ENCODE assay signal across 14 cellular contexts in the genomic region with DNA sequence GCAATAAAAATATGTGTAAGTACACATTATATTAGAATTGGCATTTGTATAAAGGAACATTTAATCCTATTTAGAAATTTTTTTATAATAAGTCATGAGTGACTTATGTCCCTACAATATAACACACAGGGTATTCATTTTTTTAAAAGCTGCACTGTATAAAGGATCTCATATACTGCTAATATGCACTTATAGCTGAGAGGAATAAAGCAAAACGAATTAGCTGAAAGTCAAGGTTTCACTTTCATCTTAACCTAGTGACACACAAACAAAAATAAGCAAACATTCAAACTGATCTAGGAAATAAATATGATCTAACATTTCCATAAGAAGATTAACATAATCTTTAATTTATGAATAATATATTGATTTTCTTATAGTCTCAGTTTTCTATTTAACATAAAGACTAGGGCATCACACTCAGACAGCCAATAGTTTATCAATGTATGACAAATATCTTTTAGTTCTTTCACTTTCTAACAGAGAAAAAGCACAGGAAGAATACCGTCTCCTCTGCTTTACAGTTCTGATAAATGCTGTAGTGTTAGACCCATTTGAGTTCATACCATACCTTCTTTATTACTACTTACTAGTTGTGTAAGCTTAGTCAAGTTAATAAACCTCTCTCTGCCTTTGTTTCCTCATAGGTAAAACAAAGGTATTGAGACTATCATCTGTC. TPM values are rescaled to one million over a fixed set of nuclear protein-coding genes. Genes with fewer than 3 reads are reported as not detected.
DNase-seq lines count a peak whose midpoint lies in the region; ATAC-seq lines count a peak whose summit lies in the region.
"Had no signal": no experiment of that assay in that cellular context is flagged by ENCODE, and none has a peak within 500 bp of the region (broad histone marks: within the 10 kb centered on the region; RNA-seq: fewer than 3 reads in every experiment).

No MANE protein-coding gene starts in this region.

- peaks cover 2% of the 10 kb centered on the region for H3K9me3 Mint-ChIP-seq in activated CD4-positive, alpha-beta memory T cell treated with anti-CD3 and anti-CD28 coated beads, Interleukin-2, amount 10 ng/mL, durations not matched to agents 7 days and 5 days
- H3K9me3 Mint-ChIP-seq in activated CD4-positive, alpha-beta memory T cell treated with anti-CD3 and anti-CD28 coated beads for 36 hours = peaks cover 4% of the 10 kb centered on the region
- no peaks in the 10 kb centered on the region for H3K9me3 Mint-ChIP-seq in natural killer cell treated with Interleukin-12 subunit alpha and Interleukin-12 subunit beta and Interleukin-15 and Interleukin-18, amount 100 ng/mL, for 72 hours

- DNase-seq in activated CD4-positive, alpha-beta memory T cell treated with anti-CD3 and anti-CD28 coated beads, Interleukin-2, amount 10 ng/mL, durations not matched to agents 7 days and 5 days = no peak
- no peak for DNase-seq in activated CD4-positive, alpha-beta memory T cell treated with anti-CD3 and anti-CD28 coated beads for 36 hours
- no peak for DNase-seq in natural killer cell treated with Interleukin-12 subunit alpha and Interleukin-12 subunit beta and Interleukin-15 and Interleukin-18, amount 100 ng/mL, for 72 hours (ENCODE audit: low spot score)
- DNase-seq in effector CD4-positive, alpha-beta T cell = no peak
- DNase-seq in GM19240 (ENCODE audit: insufficient read length, low spot score) = no peak
- no peak for DNase-seq in HAP-1 (ENCODE audit: low spot score in 2 of 2)
- DNase-seq: cerebellar nuclear complex, NCI-H2227 treated with DMSO at 0.1 percent for 48 hours, Peyer's patch, upper lobe of right lung had no signal

- peaks cover 16% of the 10 kb centered on the region for H3K4me1 Mint-ChIP-seq in activated CD4-positive, alpha-beta memory T cell treated with anti-CD3 and anti-CD28 coated beads, Interleukin-2, amount 10 ng/mL, durations not matched to agents 7 days and 5 days
- peaks cover 7% of the 10 kb centered on the region for H3K4me1 Mint-ChIP-seq in activated CD4-positive, alpha-beta memory T cell treated with anti-CD3 and anti-CD28 coated beads for 36 hours (ENCODE audit: low read depth)
- H3K4me1 Mint-ChIP-seq in natural killer cell treated with Interleukin-12 subunit alpha and Interleukin-12 subunit beta and Interleukin-15 and Interleukin-18, amount 100 ng/mL, for 72 hours (ENCODE audit: low read depth in 2 of 2) = peaks cover 10% of the 10 kb centered on the region in 2 donors

- H3K27me3 Mint-ChIP-seq in activated CD4-positive, alpha-beta memory T cell treated with anti-CD3 and anti-CD28 coated beads, Interleukin-2, amount 10 ng/mL, durations not matched to agents 7 days and 5 days = no peaks in the 10 kb centered on the region
- H3K27me3 Mint-ChIP-seq in activated CD4-positive, alpha-beta memory T cell treated with anti-CD3 and anti-CD28 coated beads for 36 hours = no peaks in the 10 kb centered on the region
- no peaks in the 10 kb centered on the region for H3K27me3 Mint-ChIP-seq in natural killer cell treated with Interleukin-12 subunit alpha and Interleukin-12 subunit beta and Interleukin-15 and Interleukin-18, amount 100 ng/mL, for 72 hours

- CTCF ChIA-PET in activated CD4-positive, alpha-beta memory T cell treated with anti-CD3 and anti-CD28 coated beads, Interleukin-2, amount 10 ng/mL, durations not matched to agents 7 days and 5 days (lab: Charles Lee) = interaction anchor here (1.2 kb wide), 1 partner anchor 632 kb away, joined by 6 read pairs; no protein-coding TSS in a partner anchor
- CTCF ChIA-PET in activated CD4-positive, alpha-beta memory T cell treated with anti-CD3 and anti-CD28 coated beads for 36 hours (lab: Charles Lee) = no interaction called here

- peak overlapping the region; percentile 50 for H3K4me3 Mint-ChIP-seq in activated CD4-positive, alpha-beta memory T cell treated with anti-CD3 and anti-CD28 coated beads, Interleukin-2, amount 10 ng/mL, durations not matched to agents 7 days and 5 days
- H3K4me3 Mint-ChIP-seq in activated CD4-positive, alpha-beta memory T cell treated with anti-CD3 and anti-CD28 coated beads for 36 hours = no peak overlapping the region
- peak overlapping the region; percentile 58 for H3K4me3 Mint-ChIP-seq in natural killer cell treated with Interleukin-12 subunit alpha and Interleukin-12 subunit beta and Interleukin-15 and Interleukin-18, amount 100 ng/mL, for 72 hours

- H3K36me3 ChIP-seq in HAP-1 (replicated peaks) = no peaks in the 10 kb centered on the region
- H3K36me3 ChIP-seq: Peyer's patch, upper lobe of right lung had no signal

- H3K27me3 ChIP-seq in HAP-1 (ENCODE audit: low read depth) = no peaks in the 10 kb centered on the region
- H3K27me3 ChIP-seq: Peyer's patch, upper lobe of right lung had no signal

- H3K9me3 ChIP-seq in HAP-1 = no peaks in the 10 kb centered on the region
- H3K9me3 ChIP-seq: Peyer's patch, upper lobe of right lung had no signal

- intact Hi-C loops in activated CD4-positive, alpha-beta memory T cell treated with anti-CD3 and anti-CD28 coated beads for 36 hours (cut with micrococcal nuclease) = no loop called here

- H3K27ac Mint-ChIP-seq in activated CD4-positive, alpha-beta memory T cell treated with anti-CD3 and anti-CD28 coated beads, Interleukin-2, amount 10 ng/mL, durations not matched to agents 7 days and 5 days = peak overlapping the region; percentile 2
- H3K27ac Mint-ChIP-seq in activated CD4-positive, alpha-beta memory T cell treated with anti-CD3 and anti-CD28 coated beads for 36 hours = no peak overlapping the region
- no peak overlapping the region for H3K27ac Mint-ChIP-seq in natural killer cell treated with Interleukin-12 subunit alpha and Interleukin-12 subunit beta and Interleukin-15 and Interleukin-18, amount 100 ng/mL, for 72 hours
- H3K27ac Mint-ChIP-seq: activated naive CD4-positive, alpha-beta T cell treated with anti-CD3 and anti-CD28 coated beads, Interleukin-2, amount 50 U/mL, for 72 hours had no signal

- in situ Hi-C loops in HAP-1 (cut with MboI; ENCODE audit: low sequenced_read_pairs) = no loop called here

- ATAC-seq in GM21528 (IDR thresholded peaks at IDR 0.05; ENCODE audit: low FRiP score, unreplicated experiment) (peak; percentile 74), HG03432 (IDR thresholded peaks at IDR 0.05; ENCODE audit: unreplicated experiment) (peak; percentile 76)
- ATAC-seq in natural killer cell treated with Interleukin-12 subunit alpha and Interleukin-12 subunit beta and Interleukin-15 and Interleukin-18, amount 100 ng/mL, for 72 hours = no peak
- ATAC-seq: activated naive CD4-positive, alpha-beta T cell treated with anti-CD3 and anti-CD28 coated beads, Interleukin-2, amount 50 U/mL, for 72 hours; upper lobe of right lung had no signal

- POLR2A ChIA-PET in activated CD4-positive, alpha-beta memory T cell treated with anti-CD3 and anti-CD28 coated beads, Interleukin-2, amount 10 ng/mL, durations not matched to agents 7 days and 5 days (lab: Charles Lee) = interaction anchor here (1.6 kb wide), 1 partner anchor 43 kb away, joined by 5 read pairs; a partner anchor contains a TSS
- POLR2A ChIA-PET in activated CD4-positive, alpha-beta memory T cell treated with anti-CD3 and anti-CD28 coated beads for 36 hours (lab: Charles Lee) = no interaction called here

- no peaks in the 10 kb centered on the region for H3K4me1 ChIP-seq in HAP-1
- H3K4me1 ChIP-seq: Peyer's patch, upper lobe of right lung had no signal

- H3K4me3 ChIP-seq in HAP-1 = no peak overlapping the region
- H3K4me3 ChIP-seq: upper lobe of right lung had no signal

- H3K36me3 Mint-ChIP-seq in activated CD4-positive, alpha-beta memory T cell treated with anti-CD3 and anti-CD28 coated beads, Interleukin-2, amount 10 ng/mL, durations not matched to agents 7 days and 5 days (ENCODE audit: low read depth) = no peaks in the 10 kb centered on the region
- no peaks in the 10 kb centered on the region for H3K36me3 Mint-ChIP-seq in activated CD4-positive, alpha-beta memory T cell treated with anti-CD3 and anti-CD28 coated beads for 36 hours
- no peaks in the 10 kb centered on the region for H3K36me3 Mint-ChIP-seq in natural killer cell treated with Interleukin-12 subunit alpha and Interleukin-12 subunit beta and Interleukin-15 and Interleukin-18, amount 100 ng/mL, for 72 hours

RNA-seq across cellular contexts. Expression of a gene that starts 42.9 kb away (rescaled TPM):
- total RNA-seq in activated CD4-positive, alpha-beta memory T cell treated with anti-CD3 and anti-CD28 coated beads, Interleukin-2, amount 10 ng/mL, durations not matched to agents 7 days and 5 days = not detected
- total RNA-seq in activated CD4-positive, alpha-beta memory T cell treated with anti-CD3 and anti-CD28 coated beads for 36 hours = under 1 TPM; 0.21 to 0.27 TPM
- total RNA-seq in natural killer cell treated with Interleukin-12 subunit alpha and Interleukin-12 subunit beta and Interleukin-15 and Interleukin-18, amount 100 ng/mL, for 72 hours = under 1 TPM in 1 of 2 donors, not detected in 1; 0.14 TPM
- total RNA-seq: osteocyte had no signal

RNA-seq across cellular contexts. Expression of a gene that starts 43.1 kb away (rescaled TPM):
- 10 to 100 TPM; 13.4 to 14.5 TPM for total RNA-seq in activated CD4-positive, alpha-beta memory T cell treated with anti-CD3 and anti-CD28 coated beads, Interleukin-2, amount 10 ng/mL, durations not matched to agents 7 days and 5 days
- 10 to 100 TPM; 15.4 to 16.8 TPM for total RNA-seq in activated CD4-positive, alpha-beta memory T cell treated with anti-CD3 and anti-CD28 coated beads for 36 hours
- 10 to 100 TPM; 16.7 to 16.8 TPM for total RNA-seq in natural killer cell treated with Interleukin-12 subunit alpha and Interleukin-12 subunit beta and Interleukin-15 and Interleukin-18, amount 100 ng/mL, for 72 hours

Comparison
In these comparisons a context has a peak if more than half of its experiments do, and no peak if none do; other contexts are left out.
1. ATAC-seq: peak in GM21528 (single experiment) and HG03432 (single experiment); none in natural killer cell treated with Interleukin-12 subunit alpha and Interleukin-12 subunit beta and Interleukin-15 and Interleukin-18, amount 100 ng/mL, for 72 hours (0 of 2).